Comparison of ENCODE assay signal across 12 cellular contexts in the genomic region with DNA sequence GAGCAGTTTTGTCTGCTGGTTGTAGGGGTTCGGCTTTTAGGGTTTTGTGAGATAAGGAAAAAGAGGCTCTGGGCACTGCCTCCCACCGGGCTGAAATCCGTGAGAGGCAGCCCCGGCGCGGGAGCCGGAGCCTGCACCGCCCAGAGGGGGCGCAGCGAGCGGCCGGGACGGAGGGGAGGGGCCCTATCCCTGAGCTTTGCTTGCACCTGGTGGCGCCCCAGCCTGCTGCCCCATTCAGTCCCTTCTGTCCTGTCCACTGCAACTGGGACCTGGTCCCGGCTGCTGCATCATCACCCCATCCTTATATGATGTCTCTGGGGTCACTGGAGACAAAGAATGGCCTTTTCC. TPM values are rescaled to one million over a fixed set of nuclear protein-coding genes. Genes with fewer than 3 reads are reported as not detected.
A peak's percentile ranks its signal among the peaks of the same experiment; 100 is the strongest.
DNase-seq lines count a peak whose midpoint lies in the region; ATAC-seq and TF ChIP-seq lines count a peak whose summit lies in the region.
"Had no signal": no experiment of that assay in that cellular context is flagged by ENCODE, and none has a peak within 500 bp of the region (broad histone marks: within the 10 kb centered on the region; RNA-seq: fewer than 3 reads in every experiment).

No MANE protein-coding gene starts in this region.

- TF ChIP-seq CTCF in hepatocyte (IDR thresholded peaks at IDR 0.05; ENCODE audit: poor library complexity) (no peak), testis (IDR thresholded peaks at IDR 0.05) (no peak)

- no peaks in the 10 kb centered on the region for H3K79me2 ChIP-seq in hepatocyte

- intact Hi-C loops in testis (cut with DNase I; ENCODE audit: low total_unique reads) = no loop called here

- H3K27ac ChIP-seq in hepatocyte (no peak overlapping the region), testis (no peak overlapping the region)
- H3K27ac ChIP-seq: C4-2B, uterus had no signal

- no peaks in the 10 kb centered on the region for H4K20me1 ChIP-seq in hepatocyte (ENCODE audit: insufficient read depth, poor library complexity, severe bottlenecking)

- peaks cover 64% of the 10 kb centered on the region for H3K27me3 ChIP-seq in hepatocyte
- H3K27me3 ChIP-seq in testis = no peaks in the 10 kb centered on the region

- H3K36me3 ChIP-seq in hepatocyte (replicated peaks; ENCODE audit: insufficient read depth, low read depth) = no peaks in the 10 kb centered on the region
- no peaks in the 10 kb centered on the region for H3K36me3 ChIP-seq in testis (ENCODE audit: low read depth, missing control alignments)
- H3K36me3 ChIP-seq: uterus had no signal

- peak overlapping the region; percentile 95 for H3K4me2 ChIP-seq in hepatocyte

- TF ChIP-seq POLR2A in testis (IDR thresholded peaks at IDR 0.05) = no peak

- H3K4me3 ChIP-seq in hepatocyte (peak overlapping the region; percentile 28), testis (peak overlapping the region; percentile 1 to 46)
- H3K4me3 ChIP-seq: uterus had no signal

- no peaks in the 10 kb centered on the region for H3K9me2 ChIP-seq in hepatocyte (replicated peaks; ENCODE audit: insufficient read depth)

- H3K4me1 ChIP-seq in hepatocyte (ENCODE audit: insufficient read depth) (peaks cover 11% of the 10 kb centered on the region), testis (peaks cover 9% of the 10 kb centered on the region)

- ATAC-seq in esophagus mucosa (no peak), HG03039 (IDR thresholded peaks at IDR 0.05; ENCODE audit: unreplicated experiment) (no peak)

- H2AFZ ChIP-seq in hepatocyte = peak overlapping the region; percentile 70

- no peaks in the 10 kb centered on the region for H3K9me3 ChIP-seq in hepatocyte (ENCODE audit: low read depth)
- H3K9me3 ChIP-seq in testis = no peaks in the 10 kb centered on the region
- H3K9me3 ChIP-seq: uterus had no signal

- peak; percentile 82 for DNase-seq in NCI-H82 (lab: John Stamatoyannopoulos, UW)
- no peak for DNase-seq in NCI-H82 treated with DMSO at 0.1 percent for 48 hours (lab: John Stamatoyannopoulos, UW; ENCODE audit: unreplicated experiment)
- peak; percentile 64 for DNase-seq in SHP77 treated with DMSO at 0.1 percent for 48 hours (lab: John Stamatoyannopoulos, UW)
- peak; percentile 53 for DNase-seq in hepatocyte (ENCODE audit: low spot score)
- peak; percentile 21 for DNase-seq in testis
- DNase-seq in NK-92 (lab: John Stamatoyannopoulos, UW; ENCODE audit: unreplicated experiment) = no peak
- DNase-seq: activated CD4-positive, CD25-positive, alpha-beta regulatory T cell treated with anti-CD3 and anti-CD28 coated beads, Interleukin-2, amount 50 U/mL, for 72 hours; stimulated activated CD4-positive, alpha-beta T cell treated with anti-CD3 and anti-CD28 coated beads, Interleukin-1b, Interleukin-23, amount 100 ng/mL, for 48 hours; uterus had no signal

- 5% methylated on average over 15 of the region's 15 CpGs for WGBS in hepatocyte (ENCODE audit: low lambda C conversion rate, missing lambda C conversion rate)
- WGBS in testis, 2 donors = 7 to 18% methylated on average over 3 to 15 of the region's 15 CpGs

RNA-seq across cellular contexts. Expression of a gene that starts 0.5 kb away (rescaled TPM):
- total RNA-seq in hepatocyte (under 0.01 and 0.07 TPM in 2 replicates), testis (under 1 TPM; 0.24 to 0.25 TPM), esophagus mucosa (not detected)
- polyA plus RNA-seq in hepatocyte (0.46 and 0.52 TPM in 2 replicates), testis (ENCODE audit: insufficient read depth, low read depth, low replicate concordance) (0.25 TPM)

Comparison
In these comparisons a context has a peak if more than half of its experiments do, and no peak if none do; other contexts are left out.
1. DNase-seq: peak in NCI-H82 (single experiment), SHP77 treated with DMSO at 0.1 percent for 48 hours (single experiment), hepatocyte (single experiment) and testis (single experiment); none in NCI-H82 treated with DMSO at 0.1 percent for 48 hours (single experiment) and NK-92 (single experiment).